Comparison of ENCODE assay signal across 1 cellular context in genomic region chr6:27720607-27721580, GRCh38.
TF ChIP-seq lines count a peak whose summit lies in the region.

No MANE protein-coding gene starts in this region.

TF ChIP-seq in A549, 52 proteins besides CTCF, POLR2A, EP300 and RAD21 (continued from another document):
- TF ChIP-seq HMGXB4 (CRISPR knock-in tag; IDR thresholded peaks at IDR 0.05; ENCODE audit: borderline replicate concordance) (peak; percentile 56; the same call in 1 of the 2 replicates), BHLHE40 (IDR thresholded peaks at IDR 0.05; ENCODE audit: low read depth, low read length) (no peak), TP53 (CRISPR knock-in tag; IDR thresholded peaks at IDR 0.05) (no peak), ELK1 (IDR thresholded peaks at IDR 0.05; ENCODE audit: low read depth, low read length) (no peak), REST (IDR thresholded peaks at IDR 0.05) (no peak), CHD2 (IDR thresholded peaks at IDR 0.05; ENCODE audit: low read length, partially characterized antibody) (no peak), MYC (IDR thresholded peaks at IDR 0.05; ENCODE audit: borderline replicate concordance, low read length) (no peak), TFCP2L1 (CRISPR knock-in tag; IDR thresholded peaks at IDR 0.05) (no peak), ESRRA (IDR thresholded peaks at IDR 0.05; ENCODE audit: borderline replicate concordance, low read length) (no peak), NPAS2 (CRISPR knock-in tag; IDR thresholded peaks at IDR 0.05; ENCODE audit: borderline replicate concordance) (no peak), JUN (IDR thresholded peaks at IDR 0.05) (no peak), NFE2L2 (conservative IDR thresholded peaks at IDR 0.05; ENCODE audit: low read length) (no peak), RCOR1 (IDR thresholded peaks at IDR 0.05; ENCODE audit: low read depth, low read length) (no peak), RARB (CRISPR knock-in tag; IDR thresholded peaks at IDR 0.05) (no peak), JUNB (IDR thresholded peaks at IDR 0.05) (no peak), PBX3 (IDR thresholded peaks at IDR 0.05) (no peak), CHD4 (IDR thresholded peaks at IDR 0.05; ENCODE audit: borderline replicate concordance) (no peak), HEYL (CRISPR knock-in tag; IDR thresholded peaks at IDR 0.05) (no peak), MAX (IDR thresholded peaks at IDR 0.05) (peak; percentile 45; the same call in 1 of the 2 replicates), MAFK (IDR thresholded peaks at IDR 0.05; ENCODE audit: partially characterized antibody) (no peak), SREBF2 (IDR thresholded peaks at IDR 0.05) (peak; percentile 63)
